Comparison of ENCODE assay signal across 1 cellular context in the genomic region with DNA sequence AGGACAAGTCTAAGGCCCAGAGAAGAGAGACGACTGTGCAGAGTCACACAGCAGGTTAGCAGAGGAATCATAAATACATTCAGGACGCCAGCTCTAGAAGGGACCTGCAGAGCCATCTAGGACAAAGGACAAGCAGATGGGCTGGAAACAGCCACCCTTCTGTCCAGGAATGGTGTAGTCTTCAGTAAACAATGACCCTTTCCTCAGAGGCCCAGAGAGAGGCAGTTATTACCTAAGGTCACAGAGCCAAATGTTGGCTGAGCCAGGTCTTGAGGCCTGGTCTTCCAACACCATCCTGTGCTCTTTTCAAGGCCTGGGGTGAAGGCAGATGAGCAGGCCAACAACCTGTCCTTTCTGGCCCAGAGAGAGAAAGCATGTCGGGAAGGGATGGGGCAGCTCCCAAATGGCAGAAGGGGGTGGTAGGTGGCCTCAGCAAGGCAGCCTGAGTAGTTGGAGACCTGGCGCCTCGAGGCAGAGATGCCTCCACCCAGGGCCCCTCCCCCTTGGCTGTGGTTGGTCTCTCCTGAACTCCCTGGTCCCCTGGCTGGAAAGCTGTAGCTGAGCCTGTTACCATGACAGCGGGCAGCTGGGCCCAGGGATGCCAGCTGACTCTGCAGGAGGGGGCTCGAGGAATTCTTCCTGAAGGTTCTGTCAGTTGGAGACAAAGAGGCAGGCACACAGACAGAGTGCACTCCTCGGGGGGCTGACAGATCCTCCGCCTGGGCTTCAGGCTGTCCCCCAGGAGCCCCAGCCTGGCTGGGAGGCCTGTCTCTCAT.
A peak's percentile ranks its signal among the peaks of the same experiment; 100 is the strongest.
TF ChIP-seq lines count a peak whose summit lies in the region.

No MANE protein-coding gene starts in this region.

TF ChIP-seq in HEK293, 187 proteins besides CTCF, POLR2A, EP300 and RAD21 (continued from another document):
- TF ChIP-seq, protein P1, sequence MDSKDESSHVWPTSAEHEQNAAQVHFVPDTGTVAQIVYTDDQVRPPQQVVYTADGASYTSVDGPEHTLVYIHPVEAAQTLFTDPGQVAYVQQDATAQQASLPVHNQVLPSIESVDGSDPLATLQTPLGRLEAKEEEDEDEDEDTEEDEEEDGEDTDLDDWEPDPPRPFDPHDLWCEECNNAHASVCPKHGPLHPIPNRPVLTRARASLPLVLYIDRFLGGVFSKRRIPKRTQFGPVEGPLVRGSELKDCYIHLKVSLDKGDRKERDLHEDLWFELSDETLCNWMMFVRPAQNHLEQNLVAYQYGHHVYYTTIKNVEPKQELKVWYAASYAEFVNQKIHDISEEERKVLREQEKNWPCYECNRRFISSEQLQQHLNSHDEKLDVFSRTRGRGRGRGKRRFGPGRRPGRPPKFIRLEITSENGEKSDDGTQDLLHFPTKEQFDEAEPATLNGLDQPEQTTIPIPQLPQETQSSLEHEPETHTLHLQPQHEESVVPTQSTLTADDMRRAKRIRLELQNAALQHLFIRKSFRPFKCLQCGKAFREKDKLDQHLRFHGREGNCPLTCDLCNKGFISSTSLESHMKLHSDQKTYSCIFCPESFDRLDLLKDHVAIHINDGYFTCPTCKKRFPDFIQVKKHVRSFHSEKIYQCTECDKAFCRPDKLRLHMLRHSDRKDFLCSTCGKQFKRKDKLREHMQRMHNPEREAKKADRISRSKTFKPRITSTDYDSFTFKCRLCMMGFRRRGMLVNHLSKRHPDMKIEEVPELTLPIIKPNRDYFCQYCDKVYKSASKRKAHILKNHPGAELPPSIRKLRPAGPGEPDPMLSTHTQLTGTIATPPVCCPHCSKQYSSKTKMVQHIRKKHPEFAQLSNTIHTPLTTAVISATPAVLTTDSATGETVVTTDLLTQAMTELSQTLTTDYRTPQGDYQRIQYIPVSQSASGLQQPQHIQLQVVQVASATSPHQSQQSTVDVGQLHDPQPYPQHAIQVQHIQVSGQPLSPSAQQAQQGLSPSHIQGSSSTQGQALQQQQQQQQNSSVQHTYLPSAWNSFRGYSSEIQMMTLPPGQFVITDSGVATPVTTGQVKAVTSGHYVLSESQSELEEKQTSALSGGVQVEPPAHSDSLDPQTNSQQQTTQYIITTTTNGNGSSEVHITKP (tag by site-specific recombination; IDR thresholded peaks at IDR 0.05): 0 out of 2 replicates have a peak, but pooled peaks have one; percentile 28
